In the genomic region with DNA sequence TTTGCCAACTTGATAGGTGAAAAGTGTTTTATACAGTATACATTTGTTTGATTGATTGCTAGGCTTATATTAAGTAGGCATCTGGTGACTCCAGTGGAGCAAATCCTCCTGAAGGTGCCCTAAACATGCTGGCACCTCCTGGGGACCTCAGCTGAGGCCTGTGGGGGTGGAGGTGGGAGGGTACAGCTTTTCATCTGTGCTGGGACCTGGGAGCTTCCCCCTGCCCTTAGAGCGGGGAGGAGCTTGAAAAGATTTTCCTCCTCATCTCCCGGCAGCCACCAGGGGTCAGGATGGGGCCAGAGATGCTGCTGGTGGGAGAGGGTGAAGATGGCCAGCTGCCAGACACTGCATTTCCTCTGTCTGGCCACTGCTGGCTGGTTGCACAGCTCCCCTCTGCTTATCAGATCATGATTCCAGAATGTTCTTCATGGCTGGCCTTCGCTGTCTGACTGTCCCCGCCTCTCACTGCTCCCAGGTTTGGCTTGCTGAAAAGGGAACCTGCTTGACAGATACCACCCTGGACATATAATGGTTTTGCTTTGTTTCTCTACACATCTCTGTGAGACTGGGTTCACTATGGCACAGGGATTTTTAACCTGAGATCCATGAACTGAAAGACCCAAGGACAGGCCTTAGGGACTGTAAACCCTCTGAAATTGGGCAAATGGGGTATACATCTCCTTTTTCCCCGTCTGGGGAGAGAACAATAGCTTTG, we compare ENCODE assay signal across 8 cellular contexts. TPM values are rescaled to one million over a fixed set of nuclear protein-coding genes. Genes with fewer than 3 reads are reported as not detected.
DNase-seq lines count a peak whose midpoint lies in the region; ATAC-seq, FAIRE-seq and TF ChIP-seq lines count a peak whose summit lies in the region.

No MANE protein-coding gene starts in this region.

- no peak for FAIRE-seq in A549 (lab: Jason Lieb, UNC)

- peak overlapping the region; percentile 34; the same call in 1 of the 3 replicates for H3K4me2 ChIP-seq in A549

- peaks cover 8% of the 10 kb centered on the region; the same call in 2 of the 3 replicates for H3K4me1 ChIP-seq in A549

- TF ChIP-seq CTCF in A549 (IDR thresholded peaks at IDR 0.05) = peak; percentile 77
- TF ChIP-seq CTCF in astrocyte of the cerebellum (IDR thresholded peaks at IDR 0.05; ENCODE audit: low read depth, low read length, missing control alignments) = peak; percentile 83

- POLR2A ChIA-PET in A549 (lab: Yijun Ruan, JAX) = no interaction called here

- H3K4me3 ChIP-seq in A549 (no peak overlapping the region), astrocyte of the cerebellum (ENCODE audit: low read depth, low read length) (no peak overlapping the region), skeletal muscle cell (ENCODE audit: low read depth, low read length) (no peak overlapping the region)

- no peaks in the 10 kb centered on the region for H3K9me3 ChIP-seq in A549

- ATAC-seq in A549 (peak; percentile 99 to 100), GM18517 (IDR thresholded peaks at IDR 0.05; ENCODE audit: unreplicated experiment) (peak; percentile 92), HG03045 (IDR thresholded peaks at IDR 0.05; ENCODE audit: unreplicated experiment) (peak; percentile 73)

- CTCF ChIA-PET in A549 (lab: Yijun Ruan, JAX) = interaction anchor here (0.5 to 3.1 kb wide), 44 partner anchors 9 to 572 kb away, joined by 3 to 39 read pairs (median 4); a partner anchor contains a TSS

- TF ChIP-seq RAD21 in A549 (conservative IDR thresholded peaks at IDR 0.05 in 1 of 2, IDR thresholded peaks at IDR 0.05 in 1 of 2) = peak; percentile 82 to 87

- H3K27ac ChIP-seq in A549 = peak overlapping the region in 1 of 2 experiments; percentile 65; a peak in 2 of 6 replicates

- DNase-seq in A549 (ENCODE audit: low read depth in 1 of 2, low spot score in 1 of 2) (peak; percentile 88 to 90), NCI-H2029 treated with DMSO at 0.1 percent for 48 hours (lab: John Stamatoyannopoulos, UW) (peak; percentile 70), T-helper 9 cell (peak; percentile 71), astrocyte of the cerebellum (ENCODE audit: low read depth) (peak; percentile 74), hepatic stellate cell (ENCODE audit: low spot score) (peak; percentile 88), skeletal muscle cell (ENCODE audit: low read depth) (peak; percentile 64)

- in situ Hi-C loops in astrocyte of the cerebellum (cut with HindIII; ENCODE audit: low sequenced_read_pairs) = no loop called here

- no peak for TF ChIP-seq EP300 in A549 (IDR thresholded peaks at IDR 0.05)

- TF ChIP-seq POLR2A in A549 (IDR thresholded peaks at IDR 0.05; ENCODE audit: low read length) = no peak

- WGBS in A549 (ENCODE audit: missing lambda C conversion rate) = 8% methylated on average over 5 of the region's 5 CpGs

TF ChIP-seq in A549, 52 proteins besides CTCF, POLR2A, EP300 and RAD21:
- TF ChIP-seq BHLHE40 (IDR thresholded peaks at IDR 0.05; ENCODE audit: low read depth, low read length) = no peak
- TF ChIP-seq, protein P1, sequence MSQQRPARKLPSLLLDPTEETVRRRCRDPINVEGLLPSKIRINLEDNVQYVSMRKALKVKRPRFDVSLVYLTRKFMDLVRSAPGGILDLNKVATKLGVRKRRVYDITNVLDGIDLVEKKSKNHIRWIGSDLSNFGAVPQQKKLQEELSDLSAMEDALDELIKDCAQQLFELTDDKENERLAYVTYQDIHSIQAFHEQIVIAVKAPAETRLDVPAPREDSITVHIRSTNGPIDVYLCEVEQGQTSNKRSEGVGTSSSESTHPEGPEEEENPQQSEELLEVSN (IDR thresholded peaks at IDR 0.05; ENCODE audit: borderline replicate concordance, low read depth) = no peak
- TF ChIP-seq GATA3 (IDR thresholded peaks at IDR 0.05; ENCODE audit: borderline replicate concordance) = 0 out of 2 replicates have a peak, but pooled peaks have one; percentile 25
- TF ChIP-seq SMC3 (IDR thresholded peaks at IDR 0.05) = peak; percentile 79
- TF ChIP-seq, protein P2, sequence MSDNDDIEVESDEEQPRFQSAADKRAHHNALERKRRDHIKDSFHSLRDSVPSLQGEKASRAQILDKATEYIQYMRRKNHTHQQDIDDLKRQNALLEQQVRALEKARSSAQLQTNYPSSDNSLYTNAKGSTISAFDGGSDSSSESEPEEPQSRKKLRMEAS (IDR thresholded peaks at IDR 0.05) = peak; percentile 42; the same call in 1 of the 2 replicates
- no peak for TF ChIP-seq POLR2AphosphoS2 (conservative IDR thresholded peaks at IDR 0.05; ENCODE audit: low read length)
- no peak for TF ChIP-seq FOXS1 (CRISPR knock-in tag; IDR thresholded peaks at IDR 0.05)
- no peak for TF ChIP-seq ESRRA (IDR thresholded peaks at IDR 0.05; ENCODE audit: borderline replicate concordance, low read length)
- no peak for TF ChIP-seq FOSL2 (IDR thresholded peaks at IDR 0.05)
- no peak for TF ChIP-seq FOSL2 (CRISPR knock-in tag; IDR thresholded peaks at IDR 0.05)

RNA-seq across cellular contexts. Expression of a gene that starts 10.5 kb away (rescaled TPM):
- polyA plus RNA-seq in A549 (2011; rRNA removed) (0.03 and 0.05 TPM in 2 replicates), A549 (2017; fragmentation: RNase III; extraction: RNeasy Plus Mini Kit Qiagen cat#74134 plus additional on column Dnase treatment) (0.03 TPM in 1 of 3 replicates, not detected in the others)
- polyA plus RNA-seq in A549 (2012; cell fraction: cytosol; rRNA removed) = 0.01 and 0.03 TPM in 2 replicates
- 0.06 and 0.11 TPM in 2 replicates for polyA plus RNA-seq in A549 (2012; cell fraction: nucleus; rRNA removed)
- 0.04 and 0.10 TPM in 2 replicates for polyA minus RNA-seq in A549 (2011; rRNA and poly(A)+ RNA removed)

RNA-seq across cellular contexts. Expression of a gene that starts 21.4 kb away (rescaled TPM):
- 83.7 and 122 TPM in 2 replicates for polyA plus RNA-seq in A549 (2011; rRNA removed)
- 110 and 119 TPM in 2 replicates for polyA plus RNA-seq in A549 (2012; cell fraction: cytosol; rRNA removed)
- 819 and 947 TPM in 2 replicates for polyA plus RNA-seq in A549 (2012; cell fraction: nucleus; rRNA removed)
- polyA plus RNA-seq in A549 (2017; fragmentation: RNase III; extraction: RNeasy Plus Mini Kit Qiagen cat#74134 plus additional on column Dnase treatment) = 60.3 to 83.9 TPM (median 80.6 TPM) in 3 replicates
- polyA minus RNA-seq in A549 (2011; rRNA and poly(A)+ RNA removed) = 151 and 171 TPM in 2 replicates

RNA-seq across cellular contexts. Expression of a gene that starts 33.0 kb away (rescaled TPM):
- 8.1 and 15.3 TPM in 2 replicates for polyA plus RNA-seq in A549 (2011; rRNA removed)
- polyA plus RNA-seq in A549 (2012; cell fraction: cytosol; rRNA removed) = 15.3 and 16.9 TPM in 2 replicates
- polyA plus RNA-seq in A549 (2012; cell fraction: nucleus; rRNA removed) = 20.6 and 26.5 TPM in 2 replicates
- 21.0 to 24.0 TPM (median 23.9 TPM) in 3 replicates for polyA plus RNA-seq in A549 (2017; fragmentation: RNase III; extraction: RNeasy Plus Mini Kit Qiagen cat#74134 plus additional on column Dnase treatment)
- polyA minus RNA-seq in A549 (2011; rRNA and poly(A)+ RNA removed) = 12.2 and 12.5 TPM in 2 replicates

RNA-seq across cellular contexts. Expression of a gene that starts 37.5 kb away (rescaled TPM):
- polyA plus RNA-seq in A549 (2011; rRNA removed) = 0.34 and 0.66 TPM in 2 replicates
- 0.12 and 0.19 TPM in 2 replicates for polyA plus RNA-seq in A549 (2012; cell fraction: cytosol; rRNA removed)
- 0.42 TPM in 2 replicates for polyA plus RNA-seq in A549 (2012; cell fraction: nucleus; rRNA removed)
- polyA plus RNA-seq in A549 (2017; fragmentation: RNase III; extraction: RNeasy Plus Mini Kit Qiagen cat#74134 plus additional on column Dnase treatment) = 0.88 to 1.3 TPM (median 1.1 TPM) in 3 replicates
- polyA minus RNA-seq in A549 (2011; rRNA and poly(A)+ RNA removed) = 0.79 and 1.5 TPM in 2 replicates

RNA-seq across cellular contexts. Expression of a gene that starts 47.1 kb away (rescaled TPM):
- polyA plus RNA-seq in A549 (2011; rRNA removed) = 8.6 and 10.7 TPM in 2 replicates
- 5.9 and 6.6 TPM in 2 replicates for polyA plus RNA-seq in A549 (2012; cell fraction: cytosol; rRNA removed)
- 7.7 and 10.7 TPM in 2 replicates for polyA plus RNA-seq in A549 (2012; cell fraction: nucleus; rRNA removed)
- polyA plus RNA-seq in A549 (2017; fragmentation: RNase III; extraction: RNeasy Plus Mini Kit Qiagen cat#74134 plus additional on column Dnase treatment) = 2.3 to 3.4 TPM (median 3.2 TPM) in 3 replicates
- polyA minus RNA-seq in A549 (2011; rRNA and poly(A)+ RNA removed) = 6.6 and 8.2 TPM in 2 replicates
